In the genomic region with DNA sequence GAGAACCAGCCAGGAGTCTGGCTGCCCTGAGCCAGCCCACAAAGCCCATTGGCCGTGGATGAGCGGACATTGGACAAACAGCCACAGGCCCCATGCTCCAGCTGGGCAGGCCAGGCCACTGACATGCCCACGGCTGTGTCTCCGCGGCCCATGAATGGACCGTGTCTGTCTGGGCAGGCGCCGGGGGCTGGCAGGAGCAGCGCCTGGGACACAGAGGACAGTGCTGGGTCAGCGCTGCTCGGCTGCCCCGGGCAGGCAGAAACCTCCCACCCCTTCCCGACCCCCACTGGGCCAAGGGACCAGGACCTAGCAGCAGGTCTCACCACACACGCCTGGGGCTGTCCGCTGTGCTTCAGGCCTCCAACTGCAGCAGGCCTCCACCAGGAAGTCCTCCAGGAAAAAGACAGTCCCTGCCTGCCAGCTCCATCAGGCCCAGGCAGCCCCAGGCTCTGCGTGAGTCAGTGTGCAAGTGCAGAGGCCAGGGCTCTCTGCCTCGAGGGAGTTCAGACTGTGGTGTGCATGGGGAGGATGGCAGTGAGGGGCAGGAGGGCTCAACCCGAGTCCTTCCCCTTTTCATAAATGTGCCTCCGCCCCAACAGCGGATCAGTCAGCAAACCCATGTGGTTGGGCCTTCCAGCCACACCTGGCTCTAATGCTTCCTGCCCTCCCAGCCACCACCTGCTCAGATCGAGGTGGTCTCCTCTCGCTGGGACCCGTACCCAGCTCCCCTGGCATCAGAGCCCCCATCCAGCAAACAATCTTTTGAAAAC, we compare ENCODE assay signal across 1 cellular context.
TF ChIP-seq lines count a peak whose summit lies in the region.

No MANE protein-coding gene starts in this region.

TF ChIP-seq in HepG2, 621 proteins besides CTCF, POLR2A, EP300 and RAD21 (continued from another document and continues in another):
- TF ChIP-seq, protein P1, sequence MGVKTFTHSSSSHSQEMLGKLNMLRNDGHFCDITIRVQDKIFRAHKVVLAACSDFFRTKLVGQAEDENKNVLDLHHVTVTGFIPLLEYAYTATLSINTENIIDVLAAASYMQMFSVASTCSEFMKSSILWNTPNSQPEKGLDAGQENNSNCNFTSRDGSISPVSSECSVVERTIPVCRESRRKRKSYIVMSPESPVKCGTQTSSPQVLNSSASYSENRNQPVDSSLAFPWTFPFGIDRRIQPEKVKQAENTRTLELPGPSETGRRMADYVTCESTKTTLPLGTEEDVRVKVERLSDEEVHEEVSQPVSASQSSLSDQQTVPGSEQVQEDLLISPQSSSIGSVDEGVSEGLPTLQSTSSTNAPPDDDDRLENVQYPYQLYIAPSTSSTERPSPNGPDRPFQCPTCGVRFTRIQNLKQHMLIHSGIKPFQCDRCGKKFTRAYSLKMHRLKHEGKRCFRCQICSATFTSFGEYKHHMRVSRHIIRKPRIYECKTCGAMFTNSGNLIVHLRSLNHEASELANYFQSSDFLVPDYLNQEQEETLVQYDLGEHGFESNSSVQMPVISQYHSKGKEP (CRISPR knock-in tag; IDR thresholded peaks at IDR 0.05), result no peak
- no peak for TF ChIP-seq BRCA1 (CRISPR knock-in tag; IDR thresholded peaks at IDR 0.05)
- TF ChIP-seq, protein P2, sequence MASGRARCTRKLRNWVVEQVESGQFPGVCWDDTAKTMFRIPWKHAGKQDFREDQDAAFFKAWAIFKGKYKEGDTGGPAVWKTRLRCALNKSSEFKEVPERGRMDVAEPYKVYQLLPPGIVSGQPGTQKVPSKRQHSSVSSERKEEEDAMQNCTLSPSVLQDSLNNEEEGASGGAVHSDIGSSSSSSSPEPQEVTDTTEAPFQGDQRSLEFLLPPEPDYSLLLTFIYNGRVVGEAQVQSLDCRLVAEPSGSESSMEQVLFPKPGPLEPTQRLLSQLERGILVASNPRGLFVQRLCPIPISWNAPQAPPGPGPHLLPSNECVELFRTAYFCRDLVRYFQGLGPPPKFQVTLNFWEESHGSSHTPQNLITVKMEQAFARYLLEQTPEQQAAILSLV (CRISPR knock-in tag; IDR thresholded peaks at IDR 0.05; ENCODE audit: borderline replicate concordance), result no peak; the same call in 1 of the 2 replicates
- TF ChIP-seq NFYB (CRISPR knock-in tag; IDR thresholded peaks at IDR 0.05), result peak; percentile 41; the same call in 1 of the 2 replicates
- TF ChIP-seq ZNF713 (CRISPR knock-in tag; IDR thresholded peaks at IDR 0.05), result 0 out of 2 replicates have a peak, but pooled peaks have one; percentile 33
- 0 out of 2 replicates have a peak, but pooled peaks have one; percentile 64 for TF ChIP-seq ZNF343 (CRISPR knock-in tag; IDR thresholded peaks at IDR 0.05)
- TF ChIP-seq, protein P3, sequence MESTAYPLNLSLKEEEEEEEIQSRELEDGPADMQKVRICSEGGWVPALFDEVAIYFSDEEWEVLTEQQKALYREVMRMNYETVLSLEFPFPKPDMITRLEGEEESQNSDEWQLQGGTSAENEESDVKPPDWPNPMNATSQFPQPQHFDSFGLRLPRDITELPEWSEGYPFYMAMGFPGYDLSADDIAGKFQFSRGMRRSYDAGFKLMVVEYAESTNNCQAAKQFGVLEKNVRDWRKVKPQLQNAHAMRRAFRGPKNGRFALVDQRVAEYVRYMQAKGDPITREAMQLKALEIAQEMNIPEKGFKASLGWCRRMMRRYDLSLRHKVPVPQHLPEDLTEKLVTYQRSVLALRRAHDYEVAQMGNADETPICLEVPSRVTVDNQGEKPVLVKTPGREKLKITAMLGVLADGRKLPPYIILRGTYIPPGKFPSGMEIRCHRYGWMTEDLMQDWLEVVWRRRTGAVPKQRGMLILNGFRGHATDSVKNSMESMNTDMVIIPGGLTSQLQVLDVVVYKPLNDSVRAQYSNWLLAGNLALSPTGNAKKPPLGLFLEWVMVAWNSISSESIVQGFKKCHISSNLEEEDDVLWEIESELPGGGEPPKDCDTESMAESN (CRISPR knock-in tag; conservative IDR thresholded peaks at IDR 0.05), result no peak
- no peak for TF ChIP-seq LCORL (IDR thresholded peaks at IDR 0.05)
- no peak for TF ChIP-seq LCORL (CRISPR knock-in tag; IDR thresholded peaks at IDR 0.05)
- no peak for TF ChIP-seq ZNF660 (CRISPR knock-in tag; IDR thresholded peaks at IDR 0.05; ENCODE audit: borderline replicate concordance, low read depth)
- TF ChIP-seq CEBPB (IDR thresholded peaks at IDR 0.05; ENCODE audit: borderline replicate concordance, low read depth, low read length), result no peak
- no peak for TF ChIP-seq RNF2 (conservative IDR thresholded peaks at IDR 0.05; ENCODE audit: low read depth)
- no peak for TF ChIP-seq NRL (CRISPR knock-in tag; IDR thresholded peaks at IDR 0.05; ENCODE audit: borderline replicate concordance)
- TF ChIP-seq ZNF563 (CRISPR knock-in tag; IDR thresholded peaks at IDR 0.05), result 0 out of 2 replicates have a peak, but pooled peaks have one; percentile 52
- TF ChIP-seq, protein P4, sequence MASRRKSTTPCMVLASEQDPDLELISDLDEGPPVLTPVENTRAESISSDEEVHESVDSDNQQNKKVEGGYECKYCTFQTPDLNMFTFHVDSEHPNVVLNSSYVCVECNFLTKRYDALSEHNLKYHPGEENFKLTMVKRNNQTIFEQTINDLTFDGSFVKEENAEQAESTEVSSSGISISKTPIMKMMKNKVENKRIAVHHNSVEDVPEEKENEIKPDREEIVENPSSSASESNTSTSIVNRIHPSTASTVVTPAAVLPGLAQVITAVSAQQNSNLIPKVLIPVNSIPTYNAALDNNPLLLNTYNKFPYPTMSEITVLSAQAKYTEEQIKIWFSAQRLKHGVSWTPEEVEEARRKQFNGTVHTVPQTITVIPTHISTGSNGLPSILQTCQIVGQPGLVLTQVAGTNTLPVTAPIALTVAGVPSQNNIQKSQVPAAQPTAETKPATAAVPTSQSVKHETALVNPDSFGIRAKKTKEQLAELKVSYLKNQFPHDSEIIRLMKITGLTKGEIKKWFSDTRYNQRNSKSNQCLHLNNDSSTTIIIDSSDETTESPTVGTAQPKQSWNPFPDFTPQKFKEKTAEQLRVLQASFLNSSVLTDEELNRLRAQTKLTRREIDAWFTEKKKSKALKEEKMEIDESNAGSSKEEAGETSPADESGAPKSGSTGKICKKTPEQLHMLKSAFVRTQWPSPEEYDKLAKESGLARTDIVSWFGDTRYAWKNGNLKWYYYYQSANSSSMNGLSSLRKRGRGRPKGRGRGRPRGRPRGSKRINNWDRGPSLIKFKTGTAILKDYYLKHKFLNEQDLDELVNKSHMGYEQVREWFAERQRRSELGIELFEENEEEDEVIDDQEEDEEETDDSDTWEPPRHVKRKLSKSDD (CRISPR knock-in tag; IDR thresholded peaks at IDR 0.05; ENCODE audit: low read depth), result no peak
- no peak for TF ChIP-seq FOXP1 (IDR thresholded peaks at IDR 0.05)
- no peak for TF ChIP-seq FOXP1 (CRISPR knock-in tag; IDR thresholded peaks at IDR 0.05)
- no peak for TF ChIP-seq ZNF570 (CRISPR knock-in tag; IDR thresholded peaks at IDR 0.05; ENCODE audit: borderline replicate concordance)
- TF ChIP-seq ZMYM4 (CRISPR knock-in tag; IDR thresholded peaks at IDR 0.05), result no peak
- TF ChIP-seq, protein P5, sequence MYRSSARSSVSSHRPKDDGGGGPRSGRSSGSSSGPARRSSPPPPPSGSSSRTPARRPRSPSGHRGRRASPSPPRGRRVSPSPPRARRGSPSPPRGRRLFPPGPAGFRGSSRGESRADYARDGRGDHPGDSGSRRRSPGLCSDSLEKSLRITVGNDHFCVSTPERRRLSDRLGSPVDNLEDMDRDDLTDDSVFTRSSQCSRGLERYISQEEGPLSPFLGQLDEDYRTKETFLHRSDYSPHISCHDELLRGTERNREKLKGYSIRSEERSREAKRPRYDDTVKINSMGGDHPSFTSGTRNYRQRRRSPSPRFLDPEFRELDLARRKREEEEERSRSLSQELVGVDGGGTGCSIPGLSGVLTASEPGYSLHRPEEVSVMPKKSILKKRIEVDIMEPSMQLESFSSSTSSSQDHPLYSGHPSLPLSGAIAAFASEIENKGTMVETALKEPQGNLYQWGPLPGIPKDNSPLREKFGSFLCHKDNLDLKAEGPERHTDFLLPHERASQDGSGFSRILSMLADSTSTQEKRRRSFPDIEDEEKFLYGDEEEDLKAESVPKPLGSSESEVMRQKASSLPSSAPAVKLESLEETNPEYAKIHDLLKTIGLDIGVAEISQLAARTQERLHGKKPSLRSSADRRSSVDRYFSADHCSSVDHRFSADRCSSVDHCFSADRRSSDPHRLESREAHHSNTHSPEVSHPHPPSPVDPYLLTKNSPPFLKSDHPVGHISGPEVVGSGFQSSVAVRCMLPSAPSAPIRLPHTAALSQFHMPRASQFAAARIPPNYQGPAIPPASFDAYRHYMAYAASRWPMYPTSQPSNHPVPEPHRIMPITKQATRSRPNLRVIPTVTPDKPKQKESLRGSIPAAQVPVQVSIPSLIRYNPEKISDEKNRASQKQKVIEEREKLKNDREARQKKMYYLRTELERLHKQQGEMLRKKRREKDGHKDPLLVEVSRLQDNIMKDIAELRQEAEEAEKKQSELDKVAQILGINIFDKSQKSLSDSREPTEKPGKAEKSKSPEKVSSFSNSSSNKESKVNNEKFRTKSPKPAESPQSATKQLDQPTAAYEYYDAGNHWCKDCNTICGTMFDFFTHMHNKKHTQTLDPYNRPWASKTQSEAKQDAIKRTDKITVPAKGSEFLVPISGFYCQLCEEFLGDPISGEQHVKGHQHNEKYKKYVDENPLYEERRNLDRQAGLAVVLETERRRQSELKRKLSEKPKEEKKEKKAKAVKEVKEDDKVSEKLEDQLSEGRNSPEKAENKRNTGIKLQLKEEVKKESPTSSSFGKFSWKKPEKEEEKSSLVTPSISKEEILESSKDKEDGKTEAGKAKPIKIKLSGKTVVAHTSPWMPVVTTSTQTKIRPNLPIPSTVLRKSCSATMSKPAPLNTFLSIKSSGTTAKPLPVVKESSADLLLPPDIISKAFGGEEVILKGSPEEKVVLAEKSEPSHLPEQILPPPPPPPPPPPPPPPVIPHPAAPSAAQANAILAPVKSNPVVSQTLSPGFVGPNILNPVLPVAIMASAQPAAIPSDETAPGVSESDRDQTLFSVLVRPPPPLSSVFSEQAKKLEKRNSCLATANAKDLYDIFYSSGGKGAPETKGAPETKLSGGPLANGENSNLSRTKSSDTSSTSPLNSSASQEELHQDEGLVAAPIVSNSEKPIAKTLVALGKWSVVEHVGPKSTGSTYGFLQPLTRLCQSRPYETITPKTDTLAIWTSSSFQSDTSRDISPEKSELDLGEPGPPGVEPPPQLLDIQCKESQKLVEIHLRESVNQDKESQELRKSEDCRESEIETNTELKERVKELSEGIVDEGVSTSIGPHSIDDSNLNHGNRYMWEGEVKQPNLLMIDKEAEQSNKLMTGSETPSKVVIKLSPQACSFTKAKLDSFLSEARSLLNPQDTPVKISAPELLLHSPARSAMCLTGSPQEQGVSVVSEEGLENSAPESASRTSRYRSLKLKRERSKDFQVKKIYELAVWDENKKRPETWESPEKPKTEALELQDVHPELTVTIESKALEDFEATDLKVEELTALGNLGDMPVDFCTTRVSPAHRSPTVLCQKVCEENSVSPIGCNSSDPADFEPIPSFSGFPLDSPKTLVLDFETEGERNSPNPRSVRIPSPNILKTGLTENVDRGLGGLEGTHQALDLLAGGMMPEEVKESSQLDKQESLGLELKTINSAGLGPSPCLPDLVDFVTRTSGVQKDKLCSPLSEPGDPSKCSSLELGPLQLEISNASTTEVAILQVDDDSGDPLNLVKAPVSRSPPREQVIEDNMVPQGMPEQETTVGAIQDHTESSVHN (CRISPR knock-in tag; IDR thresholded peaks at IDR 0.05), result no peak
- no peak for TF ChIP-seq ZBTB8A (CRISPR knock-in tag; IDR thresholded peaks at IDR 0.05; ENCODE audit: borderline replicate concordance, low read depth)
- TF ChIP-seq, protein P6, sequence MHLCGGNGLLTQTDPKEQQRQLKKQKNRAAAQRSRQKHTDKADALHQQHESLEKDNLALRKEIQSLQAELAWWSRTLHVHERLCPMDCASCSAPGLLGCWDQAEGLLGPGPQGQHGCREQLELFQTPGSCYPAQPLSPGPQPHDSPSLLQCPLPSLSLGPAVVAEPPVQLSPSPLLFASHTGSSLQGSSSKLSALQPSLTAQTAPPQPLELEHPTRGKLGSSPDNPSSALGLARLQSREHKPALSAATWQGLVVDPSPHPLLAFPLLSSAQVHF (CRISPR knock-in tag; IDR thresholded peaks at IDR 0.05), result no peak
- no peak for TF ChIP-seq PITX1 (CRISPR knock-in tag; IDR thresholded peaks at IDR 0.05)
- TF ChIP-seq, protein P7, sequence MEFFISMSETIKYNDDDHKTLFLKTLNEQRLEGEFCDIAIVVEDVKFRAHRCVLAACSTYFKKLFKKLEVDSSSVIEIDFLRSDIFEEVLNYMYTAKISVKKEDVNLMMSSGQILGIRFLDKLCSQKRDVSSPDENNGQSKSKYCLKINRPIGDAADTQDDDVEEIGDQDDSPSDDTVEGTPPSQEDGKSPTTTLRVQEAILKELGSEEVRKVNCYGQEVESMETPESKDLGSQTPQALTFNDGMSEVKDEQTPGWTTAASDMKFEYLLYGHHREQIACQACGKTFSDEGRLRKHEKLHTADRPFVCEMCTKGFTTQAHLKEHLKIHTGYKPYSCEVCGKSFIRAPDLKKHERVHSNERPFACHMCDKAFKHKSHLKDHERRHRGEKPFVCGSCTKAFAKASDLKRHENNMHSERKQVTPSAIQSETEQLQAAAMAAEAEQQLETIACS (CRISPR knock-in tag; IDR thresholded peaks at IDR 0.05), result no peak
- peak; percentile 78 for TF ChIP-seq ZFY (CRISPR knock-in tag; IDR thresholded peaks at IDR 0.05)
- peak; percentile 51; the same call in 1 of the 2 replicates for TF ChIP-seq GABPB1 (CRISPR knock-in tag; IDR thresholded peaks at IDR 0.05)
- no peak for TF ChIP-seq ZNF484 (CRISPR knock-in tag; IDR thresholded peaks at IDR 0.05; ENCODE audit: borderline replicate concordance, low read depth)
- TF ChIP-seq, protein P8, sequence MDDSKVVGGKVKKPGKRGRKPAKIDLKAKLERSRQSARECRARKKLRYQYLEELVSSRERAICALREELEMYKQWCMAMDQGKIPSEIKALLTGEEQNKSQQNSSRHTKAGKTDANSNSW (CRISPR knock-in tag; IDR thresholded peaks at IDR 0.05; ENCODE audit: borderline replicate concordance), result no peak
- TF ChIP-seq, protein P9, sequence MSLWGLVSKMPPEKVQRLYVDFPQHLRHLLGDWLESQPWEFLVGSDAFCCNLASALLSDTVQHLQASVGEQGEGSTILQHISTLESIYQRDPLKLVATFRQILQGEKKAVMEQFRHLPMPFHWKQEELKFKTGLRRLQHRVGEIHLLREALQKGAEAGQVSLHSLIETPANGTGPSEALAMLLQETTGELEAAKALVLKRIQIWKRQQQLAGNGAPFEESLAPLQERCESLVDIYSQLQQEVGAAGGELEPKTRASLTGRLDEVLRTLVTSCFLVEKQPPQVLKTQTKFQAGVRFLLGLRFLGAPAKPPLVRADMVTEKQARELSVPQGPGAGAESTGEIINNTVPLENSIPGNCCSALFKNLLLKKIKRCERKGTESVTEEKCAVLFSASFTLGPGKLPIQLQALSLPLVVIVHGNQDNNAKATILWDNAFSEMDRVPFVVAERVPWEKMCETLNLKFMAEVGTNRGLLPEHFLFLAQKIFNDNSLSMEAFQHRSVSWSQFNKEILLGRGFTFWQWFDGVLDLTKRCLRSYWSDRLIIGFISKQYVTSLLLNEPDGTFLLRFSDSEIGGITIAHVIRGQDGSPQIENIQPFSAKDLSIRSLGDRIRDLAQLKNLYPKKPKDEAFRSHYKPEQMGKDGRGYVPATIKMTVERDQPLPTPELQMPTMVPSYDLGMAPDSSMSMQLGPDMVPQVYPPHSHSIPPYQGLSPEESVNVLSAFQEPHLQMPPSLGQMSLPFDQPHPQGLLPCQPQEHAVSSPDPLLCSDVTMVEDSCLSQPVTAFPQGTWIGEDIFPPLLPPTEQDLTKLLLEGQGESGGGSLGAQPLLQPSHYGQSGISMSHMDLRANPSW (CRISPR knock-in tag; IDR thresholded peaks at IDR 0.05; ENCODE audit: borderline replicate concordance), result no peak
